Comparison of ENCODE assay signal across 7 cellular contexts in the genomic region with DNA sequence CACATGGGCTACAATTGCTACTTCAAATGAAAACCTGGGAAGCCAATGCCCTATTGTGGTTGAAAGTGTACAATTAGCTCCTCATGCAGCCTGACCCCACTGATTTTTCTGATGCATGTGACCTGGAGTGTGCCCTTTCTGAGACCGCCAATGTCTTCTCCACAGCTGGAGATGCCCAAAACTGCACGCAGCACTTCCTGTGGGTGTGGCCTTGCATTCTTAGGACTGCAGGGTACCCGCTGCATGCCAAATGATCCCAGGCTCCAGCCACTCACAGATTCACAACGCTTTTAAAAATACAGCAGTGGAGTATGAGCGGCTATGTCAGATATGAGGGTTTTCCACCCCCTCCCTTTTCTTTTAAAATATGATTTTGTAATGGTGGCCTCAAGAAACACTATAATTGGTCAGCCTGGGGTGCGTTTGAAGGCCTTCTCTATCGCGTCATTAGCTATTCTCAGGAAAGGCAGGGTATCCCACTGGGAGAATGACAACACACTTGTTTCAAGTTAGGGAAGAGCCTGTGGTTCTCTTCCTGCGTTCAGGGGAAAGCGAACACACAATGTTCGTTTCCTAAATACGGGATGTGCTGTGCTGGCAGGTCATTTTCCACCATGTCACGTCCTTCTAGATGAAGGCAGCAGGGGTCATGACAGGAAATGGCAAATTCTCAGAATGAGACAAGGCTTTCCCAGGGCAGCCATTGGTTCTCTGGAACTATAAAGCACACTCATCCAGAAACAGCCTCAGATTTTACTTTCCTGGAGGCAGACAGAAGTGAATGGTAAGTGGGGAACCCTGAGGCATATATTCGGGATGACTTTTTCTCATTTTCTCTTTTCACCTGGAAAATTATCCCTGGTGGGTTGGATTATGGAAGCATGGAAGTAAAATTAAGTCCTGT. TPM values are rescaled to one million over a fixed set of nuclear protein-coding genes. Genes with fewer than 3 reads are reported as not detected.
DNase-seq lines count a peak whose midpoint lies in the region; ATAC-seq, FAIRE-seq and TF ChIP-seq lines count a peak whose summit lies in the region.

APOLD1 (plus strand) TSS at position 749 of the 904 bp plus-strand sequence; CDS start at position 782, 33 bp downstream.

- H3K9me3 ChIP-seq in HUES64 (ENCODE audit: insufficient read depth, low read depth, low read length) (no peaks in the 10 kb centered on the region), sigmoid colon (no peaks in the 10 kb centered on the region)

- no peak for FAIRE-seq in RCC 7860 (lab: Jason Lieb, UNC)

- H3K36me3 Mint-ChIP-seq in activated naive CD8-positive, alpha-beta T cell: no peaks in the 10 kb centered on the region

- DNase-seq in left cardiac atrium (peak; percentile 61), sigmoid colon (peak; percentile 68), NCI-H2081 (lab: John Stamatoyannopoulos, UW) (no peak), RCC 7860 (ENCODE audit: low spot score) (no peak), NK-92 (lab: John Stamatoyannopoulos, UW; ENCODE audit: unreplicated experiment) (no peak)

- peak within 1 kb of the TSS; percentile 63 for H3K4me3 ChIP-seq in HUES64 (ENCODE audit: low read length)
- H3K4me3 ChIP-seq in sigmoid colon: peak within 1 kb of the TSS; percentile 39 to 70 (median 58)

- peak; percentile 26 to 38 for TF ChIP-seq POLR2A in sigmoid colon (IDR thresholded peaks at IDR 0.05)

- peaks cover 26% of the 10 kb centered on the region for H3K4me1 Mint-ChIP-seq in activated naive CD8-positive, alpha-beta T cell (ENCODE audit: low read depth)

- H3K4me3 Mint-ChIP-seq in activated naive CD8-positive, alpha-beta T cell: peak within 1 kb of the TSS; percentile 81

- H3K4me1 ChIP-seq in HUES64 (ENCODE audit: insufficient read depth, low read length) (peaks cover 19% of the 10 kb centered on the region; the same call in 1 of the 2 replicates), sigmoid colon (peaks cover 0 to 29% (median 24%) of the 10 kb centered on the region in 4 donors)

- peak; percentile 92 to 99 (median 96) for TF ChIP-seq EP300 in sigmoid colon (IDR thresholded peaks at IDR 0.05)

- H3K36me3 ChIP-seq in HUES64 (ENCODE audit: insufficient read depth, low read length) (no peaks in the 10 kb centered on the region), sigmoid colon (no peaks in the 10 kb centered on the region)

- H3K27me3 Mint-ChIP-seq in activated naive CD8-positive, alpha-beta T cell: no peaks in the 10 kb centered on the region

- peak; percentile 6 to 14 for ATAC-seq in left cardiac atrium

- intact Hi-C loops in left cardiac atrium (cut with DNase I): loop anchor here (5.0 to 10.0 kb wide), 2 partner anchors 60 to 68 kb away; partner anchors contain the start of gene CDKN1B (in 1 of the 2)
- intact Hi-C loops in sigmoid colon (cut with DNase I): loop anchor here (5.0 to 10.0 kb wide), 3 partner anchors 110 to 430 kb away; partner anchors contain the start of gene GPRC5A

- H3K27me3 ChIP-seq in HUES64 (ENCODE audit: insufficient read depth, low read length): peaks cover 43% of the 10 kb centered on the region
- no peaks in the 10 kb centered on the region for H3K27me3 ChIP-seq in sigmoid colon

- H3K27ac Mint-ChIP-seq in activated naive CD8-positive, alpha-beta T cell: peak within 1 kb of the TSS; percentile 81

- WGBS in HUES64: 21% methylated on average over 12 of the region's 14 CpGs
- 86 to 91% methylated on average over 14 of the region's 14 CpGs for WGBS in sigmoid colon, 2 donors

- no peaks in the 10 kb centered on the region for H3K9me3 Mint-ChIP-seq in activated naive CD8-positive, alpha-beta T cell (ENCODE audit: low read depth)

- TF ChIP-seq CTCF in sigmoid colon (IDR thresholded peaks at IDR 0.05): no peak

- no peak within 1 kb of the TSS for H3K9ac ChIP-seq in HUES64 (ENCODE audit: low read depth, low read length)

- H3K27ac ChIP-seq in HUES64 (ENCODE audit: low read depth, low read length) (peak within 1 kb of the TSS; percentile 59; the same call in 1 of the 2 replicates), sigmoid colon (peak within 1 kb of the TSS; percentile 87 to 96 (median 88))

RNA-seq across cellular contexts. Expression of gene APOLD1, which starts in this region (rescaled TPM):
- 1.4 TPM for polyA plus RNA-seq in HUES64 (2013, experiment 1 of 2)
- 4.1 TPM for polyA plus RNA-seq in HUES64 (2013, experiment 2 of 2)
- total RNA-seq in left cardiac atrium (10 to 100 TPM; 36.0 to 56.7 TPM), sigmoid colon (10 to 100 TPM; 13.9 to 24.8 (median 19.9) TPM)
- polyA plus RNA-seq in sigmoid colon: 1 to 10 TPM in 2 of 3 donors, under 1 TPM in 1; 0.46 to 8.0 (median 6.0) TPM

Comparison
In these comparisons a context has a peak if more than half of its experiments do, and no peak if none do; other contexts are left out.
1. DNase-seq: peak in left cardiac atrium (single experiment) and sigmoid colon (single experiment); none in NCI-H2081 (0 of 2), RCC 7860 (single experiment) and NK-92 (single experiment).